Comparison of ENCODE assay signal across 9 cellular contexts in the genomic region with DNA sequence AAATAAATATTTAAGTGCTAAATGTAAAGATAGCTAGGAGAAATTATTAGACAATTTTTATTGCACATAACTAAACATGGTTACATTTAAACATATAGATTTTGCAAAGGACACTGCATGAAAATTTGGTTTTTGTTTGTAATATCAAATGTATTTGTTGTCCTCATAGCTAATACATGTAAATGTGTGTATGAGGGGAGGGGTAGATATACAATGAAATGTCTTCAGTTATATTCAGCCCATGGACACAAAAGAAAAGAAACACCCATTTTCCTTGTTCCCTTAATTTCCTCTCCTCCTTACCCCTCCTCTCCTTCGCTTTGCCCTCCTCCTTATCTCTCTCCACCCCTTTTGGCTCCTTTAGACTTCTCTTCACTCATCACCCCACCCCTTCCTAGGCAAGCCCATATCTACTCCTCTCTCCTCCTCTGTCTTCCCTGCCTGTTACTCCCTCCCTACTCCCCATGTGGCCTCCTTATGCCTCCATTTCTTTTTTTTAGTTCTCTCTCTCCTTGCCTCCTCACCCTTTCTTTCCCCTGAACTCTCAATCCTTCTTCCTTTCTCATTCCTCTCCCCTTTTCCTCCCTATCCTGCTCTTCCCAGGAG. TPM values are rescaled to one million over a fixed set of nuclear protein-coding genes. Genes with fewer than 3 reads are reported as not detected.
DNase-seq lines count a peak whose midpoint lies in the region; ATAC-seq and TF ChIP-seq lines count a peak whose summit lies in the region.
"Had no signal": no experiment of that assay in that cellular context is flagged by ENCODE, and none has a peak within 500 bp of the region (broad histone marks: within the 10 kb centered on the region; RNA-seq: fewer than 3 reads in every experiment).

No MANE protein-coding gene starts in this region.

- H3F3A ChIP-seq in PC-3 (ENCODE audit: low read length, unreplicated experiment) = no peaks in the 10 kb centered on the region

- H3K4me3 ChIP-seq in AG04449 (ENCODE audit: low read depth, low read length) (peak overlapping the region; percentile 60), PC-3 (ENCODE audit: low read length) (no peak overlapping the region), foreskin fibroblast (ENCODE audit: low read depth in 1 of 2, low read length in 2 of 2) (peak overlapping the region; percentile 63 to 81), neuronal stem cell (ENCODE audit: low read length in 2 of 2) (no peak overlapping the region)

- H3K9me3 ChIP-seq in PC-3 (ENCODE audit: low read length) (no peaks in the 10 kb centered on the region), neuronal stem cell (replicated peaks in 1 of 2; ENCODE audit: control insufficient read depth in 2 of 2, insufficient read depth in 1 of 2, low read depth in 1 of 2, low read length in 2 of 2) (no peaks in the 10 kb centered on the region)

- no peaks in the 10 kb centered on the region for H3K27me3 Mint-ChIP-seq in Calu3 (ENCODE audit: unreplicated experiment)

- H3K4ac ChIP-seq in neuronal stem cell (ENCODE audit: low read length) = no peak overlapping the region

- H3K36me3 ChIP-seq in PC-3 (ENCODE audit: low read depth, low read length) (no peaks in the 10 kb centered on the region), neuronal stem cell (replicated peaks in 1 of 2; ENCODE audit: control insufficient read depth in 2 of 2, insufficient read depth in 2 of 2, low read length in 2 of 2) (no peaks in the 10 kb centered on the region)

- H3K23ac ChIP-seq in neuronal stem cell (ENCODE audit: low read depth, low read length, poor library complexity) = no peak overlapping the region

- no peak overlapping the region for H3K14ac ChIP-seq in neuronal stem cell (ENCODE audit: low read length)

- no peaks in the 10 kb centered on the region for H3K9me2 ChIP-seq in PC-3 (replicated peaks; ENCODE audit: low read length)

- ATAC-seq in PC-3 = no peak
- ATAC-seq in HG03159 (IDR thresholded peaks at IDR 0.05; ENCODE audit: unreplicated experiment) = no peak
- ATAC-seq in GM21825 (IDR thresholded peaks at IDR 0.05; ENCODE audit: unreplicated experiment) = no peak

- H3K4me1 Mint-ChIP-seq in Calu3 (ENCODE audit: low read depth, unreplicated experiment) = no peaks in the 10 kb centered on the region

- H2BK15ac ChIP-seq in neuronal stem cell (ENCODE audit: low read length) = no peak overlapping the region

- no peaks in the 10 kb centered on the region for H3K9me3 Mint-ChIP-seq in Calu3 (ENCODE audit: low read depth, unreplicated experiment)

- H3K4me1 ChIP-seq in PC-3 (ENCODE audit: insufficient read depth, low read length) (peaks cover 12% of the 10 kb centered on the region; the same call in 1 of the 2 replicates), neuronal stem cell (ENCODE audit: control insufficient read depth in 2 of 2, insufficient read depth in 1 of 2, low read depth in 1 of 2, low read length in 2 of 2) (peaks cover 0 to 15% of the 10 kb centered on the region in 2 donors)

- H4K91ac ChIP-seq in neuronal stem cell (ENCODE audit: low read depth, low read length, poor library complexity) = no peak overlapping the region

- H3K79me2 ChIP-seq in PC-3 (ENCODE audit: low read length) = no peaks in the 10 kb centered on the region

- no peak overlapping the region for H2AK5ac ChIP-seq in neuronal stem cell (ENCODE audit: low read depth, low read length)

- CTCF ChIA-PET in AG04449 (lab: Yijun Ruan, JAX) = interaction anchor here (0.9 to 6.0 kb wide), 12 partner anchors 9 to 456 kb away, joined by 3 to 118 read pairs (median 4); no protein-coding TSS in a partner anchor
- CTCF ChIA-PET in PC-3 (lab: Charles Lee) = no interaction called here
- CTCF ChIA-PET in Calu3 (lab: Charles Lee) = interaction anchor here (1.9 kb wide), 1 partner anchor 451 kb away, joined by 9 read pairs; no protein-coding TSS in a partner anchor

- no peaks in the 10 kb centered on the region for H3K27me3 ChIP-seq in PC-3 (ENCODE audit: low read length)
- H3K27me3 ChIP-seq in neuronal stem cell (ENCODE audit: control insufficient read depth in 3 of 3, insufficient read depth in 3 of 3, low read depth in 1 of 3, low read length in 3 of 3) = no peaks in the 10 kb centered on the region

- H3K4me2 ChIP-seq in PC-3 (ENCODE audit: low read length) = no peak overlapping the region
- H3K4me2 ChIP-seq in neuronal stem cell (ENCODE audit: insufficient read depth, low read length, poor library complexity, severe bottlenecking) = no peak overlapping the region

- no peaks in the 10 kb centered on the region for H3K79me1 ChIP-seq in neuronal stem cell (ENCODE audit: low read depth, low read length)

- intact Hi-C loops in PC-3 (cut with micrococcal nuclease) = loop anchor here (2.0 to 5.0 kb wide), 2 partner anchors 198 to 379 kb away; no protein-coding TSS in a partner anchor
- intact Hi-C loops in Calu3 (cut with micrococcal nuclease; ENCODE audit: unreplicated experiment) = no loop called here

- no peak overlapping the region for H2BK12ac ChIP-seq in neuronal stem cell (ENCODE audit: low read length)

- DNase-seq in AG04449 (ENCODE audit: low read depth, low spot score) (peak; percentile 76), PC-3 (no peak), foreskin fibroblast (peak; percentile 91 to 94), neuronal stem cell (ENCODE audit: low spot score) (no peak), Calu3 (no peak), retina (no peak)

- H2BK5ac ChIP-seq in neuronal stem cell (ENCODE audit: low read length) = no peak overlapping the region

- TF ChIP-seq CTCF in AG04449 (IDR thresholded peaks at IDR 0.05; ENCODE audit: insufficient read depth, low read length, missing control alignments) = no peak
- no peak for TF ChIP-seq CTCF in PC-3 (conservative IDR thresholded peaks at IDR 0.05; ENCODE audit: low read depth, low read length)
- no peak for TF ChIP-seq CTCF in foreskin fibroblast (IDR thresholded peaks at IDR 0.05; ENCODE audit: low read depth, low read length)
- no peak for TF ChIP-seq CTCF in Calu3 (IDR thresholded peaks at IDR 0.05; ENCODE audit: unreplicated experiment)

- no peak overlapping the region for H3K27ac Mint-ChIP-seq in Calu3 (ENCODE audit: unreplicated experiment)

- no CpG with 5 or more reads among the region's 1 CpG for WGBS in neuronal stem cell (ENCODE audit: extremely low coverage in 2 of 2, insufficient read length in 2 of 2, insufficient replicate concordance in 1 of 2), 2 donors

- H3K36me3 Mint-ChIP-seq in Calu3 (ENCODE audit: insufficient read depth, unreplicated experiment) = no peaks in the 10 kb centered on the region

- POLR2A ChIA-PET in AG04449 (lab: Yijun Ruan, JAX) = interaction anchor here (1.0 to 2.0 kb wide), 4 partner anchors 8 to 373 kb away, joined by 3 to 5 read pairs (median 4); no protein-coding TSS in a partner anchor
- POLR2A ChIA-PET in PC-3 (lab: Charles Lee; ENCODE audit: unreplicated experiment) = no interaction called here

- BruUV-seq in PC-3 (replicated peaks; lab: Mats Ljungman, UMichigan) = no TSS peak
- BruUV-seq in Calu3 (replicated peaks; lab: Mats Ljungman, UMichigan) = no TSS peak

- no peak overlapping the region for H2BK120ac ChIP-seq in neuronal stem cell (ENCODE audit: low read depth, low read length)

- H3K9ac ChIP-seq in PC-3 (ENCODE audit: low read length) = no peak overlapping the region
- no peak overlapping the region for H3K9ac ChIP-seq in neuronal stem cell (ENCODE audit: low read depth, low read length, poor library complexity)

- no peak overlapping the region for H3K27ac ChIP-seq in PC-3 (ENCODE audit: low read length)
- H3K27ac ChIP-seq in neuronal stem cell (replicated peaks; ENCODE audit: low read length) = no peak overlapping the region

- H3K4me3 Mint-ChIP-seq in Calu3 (ENCODE audit: low read depth, unreplicated experiment) = no peak overlapping the region

- H4K8ac ChIP-seq in neuronal stem cell (ENCODE audit: low read depth, low read length) = no peak overlapping the region

- H3K18ac ChIP-seq in neuronal stem cell (ENCODE audit: low read length) = no peak overlapping the region

- H2AFZ ChIP-seq in PC-3 (ENCODE audit: low read length) (peak overlapping the region; percentile 60; the same call in 1 of the 2 replicates), neuronal stem cell (ENCODE audit: low read length) (peak overlapping the region; percentile 15)

- no peaks in the 10 kb centered on the region for H4K20me1 ChIP-seq in PC-3 (ENCODE audit: low read length)

RNA-seq across cellular contexts. Expression of gene COL3A1, which starts 1.4 kb away (rescaled TPM):
- total RNA-seq in PC-3 (2014; rRNA removed) (0.23 and 0.36 TPM in 2 replicates), Calu3 (2022) (not detected in 2 replicates)
- 0.06 TPM for polyA plus RNA-seq in neuronal stem cell (2013, experiment 1 of 2)
- 0.11 TPM for polyA plus RNA-seq in neuronal stem cell (2013, experiment 2 of 2)
- total RNA-seq: HT-29 had no signal

Comparison
In these comparisons a context has a peak if more than half of its experiments do, and no peak if none do; other contexts are left out.
1. DNase-seq: peak in AG04449 (single experiment) and foreskin fibroblast (2 of 2); none in PC-3 (single experiment), neuronal stem cell (single experiment), Calu3 (single experiment) and retina (single experiment).
2. H3K4me3 ChIP-seq: peak in AG04449 (single experiment) and foreskin fibroblast (2 of 2); none in PC-3 (single experiment) and neuronal stem cell (0 of 2).